9 cellular contexts compared by ENCODE assay signal in genomic region chr10:79246606-79247275, GRCh38.
DNase-seq lines count a peak whose midpoint lies in the region; ATAC-seq lines count a peak whose summit lies in the region.
"Had no signal": no experiment of that assay in that cellular context is flagged by ENCODE, and none has a peak within 500 bp of the region (broad histone marks: within the 10 kb centered on the region; RNA-seq: fewer than 3 reads in every experiment).

No MANE protein-coding gene starts in this region.

- DNase-seq in ELF-1 (ENCODE audit: low read depth, low spot score) = peak; percentile 34
- no peak for DNase-seq in activated CD8-positive, alpha-beta T cell treated with anti-CD3 and anti-CD28 coated beads, Interleukin-2, amount 10 ng/mL, durations not matched to agents 7 days and 5 days
- DNase-seq in cardiac septum (ENCODE audit: low spot score) = peak; percentile 89
- DNase-seq in central memory CD4-positive, alpha-beta T cell = no peak
- no peak for DNase-seq in stimulated activated CD4-positive, alpha-beta T cell treated with anti-CD3 and anti-CD28 coated beads, Interleukin-4, amount 100 ng/mL, for 1 hour
- no peak for DNase-seq in OCI-M1 (lab: John Stamatoyannopoulos, UW)
- DNase-seq: stimulated activated naive CD4-positive, alpha-beta T cell had no signal

- peak overlapping the region; percentile 43 for H3K9ac ChIP-seq in skeletal muscle satellite cell (ENCODE audit: low read depth, low read length)

- intact Hi-C loops in cardiac septum (cut with DNase I) = no loop called here

- H3K4me1 ChIP-seq in skeletal muscle satellite cell (ENCODE audit: control insufficient read depth, insufficient read depth, low read length) = peaks cover 47% of the 10 kb centered on the region

- H3K4me3 Mint-ChIP-seq in activated CD8-positive, alpha-beta T cell treated with anti-CD3 and anti-CD28 coated beads, Interleukin-2, amount 10 ng/mL, durations not matched to agents 7 days and 5 days = no peak overlapping the region

- H3K27me3 Mint-ChIP-seq in activated CD8-positive, alpha-beta T cell treated with anti-CD3 and anti-CD28 coated beads, Interleukin-2, amount 10 ng/mL, durations not matched to agents 7 days and 5 days (ENCODE audit: low read depth) = no peaks in the 10 kb centered on the region

- POLR2A ChIA-PET in activated CD8-positive, alpha-beta T cell treated with anti-CD3 and anti-CD28 coated beads, Interleukin-2, amount 10 ng/mL, durations not matched to agents 7 days and 5 days (lab: Charles Lee) = interaction anchor here (1.3 kb wide), 1 partner anchor 40 kb away, joined by 6 read pairs; no protein-coding TSS in a partner anchor

- no peaks in the 10 kb centered on the region for H3K9me3 ChIP-seq in skeletal muscle satellite cell (replicated peaks; ENCODE audit: low read length)

- H3K4me1 Mint-ChIP-seq in activated CD8-positive, alpha-beta T cell treated with anti-CD3 and anti-CD28 coated beads, Interleukin-2, amount 10 ng/mL, durations not matched to agents 7 days and 5 days (ENCODE audit: low read depth) = peaks cover 83% of the 10 kb centered on the region

- H3K4me3 ChIP-seq in skeletal muscle satellite cell (ENCODE audit: low read length) = no peak overlapping the region

- peaks cover 14% of the 10 kb centered on the region for H3K36me3 ChIP-seq in skeletal muscle satellite cell (ENCODE audit: insufficient read depth, low read length)

- H3K36me3 Mint-ChIP-seq in activated CD8-positive, alpha-beta T cell treated with anti-CD3 and anti-CD28 coated beads, Interleukin-2, amount 10 ng/mL, durations not matched to agents 7 days and 5 days (ENCODE audit: low read depth) = peaks cover 18% of the 10 kb centered on the region

- no peak for ATAC-seq in activated CD8-positive, alpha-beta T cell treated with anti-CD3 and anti-CD28 coated beads, Interleukin-2, amount 10 ng/mL, durations not matched to agents 7 days and 5 days
- no peak for ATAC-seq in HG03521 (IDR thresholded peaks at IDR 0.05; ENCODE audit: unreplicated experiment)

- no peaks in the 10 kb centered on the region for H3K27me3 ChIP-seq in skeletal muscle satellite cell (ENCODE audit: control insufficient read depth, insufficient read depth, low read length)

- H3K4me2 ChIP-seq in skeletal muscle satellite cell (ENCODE audit: low read length) = peak overlapping the region; percentile 35

- H3K27ac Mint-ChIP-seq in activated CD8-positive, alpha-beta T cell treated with anti-CD3 and anti-CD28 coated beads, Interleukin-2, amount 10 ng/mL, durations not matched to agents 7 days and 5 days = peak overlapping the region; percentile 82

- H3K9me3 Mint-ChIP-seq in activated CD8-positive, alpha-beta T cell treated with anti-CD3 and anti-CD28 coated beads, Interleukin-2, amount 10 ng/mL, durations not matched to agents 7 days and 5 days (ENCODE audit: insufficient read depth) = no peaks in the 10 kb centered on the region

- CTCF ChIA-PET in activated CD8-positive, alpha-beta T cell treated with anti-CD3 and anti-CD28 coated beads, Interleukin-2, amount 10 ng/mL, durations not matched to agents 7 days and 5 days (lab: Charles Lee) = interaction anchor here (1.3 kb wide), 1 partner anchor 13 kb away, joined by 3 read pairs; no protein-coding TSS in a partner anchor

Comparison
In these comparisons a context has a peak if more than half of its experiments do, and no peak if none do; other contexts are left out.
1. DNase-seq: peak in ELF-1 (single experiment) and cardiac septum (single experiment); none in activated CD8-positive, alpha-beta T cell treated with anti-CD3 and anti-CD28 coated beads, Interleukin-2, amount 10 ng/mL, durations not matched to agents 7 days and 5 days (single experiment), central memory CD4-positive, alpha-beta T cell (single experiment), stimulated activated CD4-positive, alpha-beta T cell treated with anti-CD3 and anti-CD28 coated beads, Interleukin-4, amount 100 ng/mL, for 1 hour (single experiment) and OCI-M1 (single experiment).